In the genomic region with DNA sequence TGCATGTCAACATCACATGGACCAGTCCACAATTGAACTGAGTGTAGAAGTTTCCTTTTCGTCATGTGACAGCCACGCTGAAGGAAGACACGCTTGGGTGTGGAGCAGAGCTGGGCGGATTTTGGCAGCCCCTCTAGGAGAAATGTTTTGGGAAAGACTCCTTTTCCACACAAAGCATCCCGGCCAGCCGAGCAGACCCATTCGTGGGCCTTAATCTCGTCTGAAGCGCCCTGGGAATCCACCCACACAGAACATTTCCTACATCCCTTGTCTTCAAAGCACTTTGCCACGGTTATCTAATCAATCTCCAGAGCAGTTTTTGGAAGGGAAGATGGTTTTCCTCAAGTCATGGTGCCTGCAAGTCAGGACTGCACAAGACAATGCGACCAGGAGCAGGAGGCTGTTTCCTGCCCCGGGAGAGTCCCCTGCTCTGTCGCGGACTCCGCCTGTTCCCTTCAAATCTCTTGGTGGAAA, we compare ENCODE assay signal across 26 cellular contexts. TPM values are rescaled to one million over a fixed set of nuclear protein-coding genes. Genes with fewer than 3 reads are reported as not detected.
DNase-seq lines count a peak whose midpoint lies in the region; ATAC-seq, FAIRE-seq and TF ChIP-seq lines count a peak whose summit lies in the region.
"Had no signal": no experiment of that assay in that cellular context is flagged by ENCODE, and none has a peak within 500 bp of the region (broad histone marks: within the 10 kb centered on the region; RNA-seq: fewer than 3 reads in every experiment).

No MANE protein-coding gene starts in this region.

- H3K9ac ChIP-seq in H1 (replicated peaks in 1 of 4; ENCODE audit: extremely low read depth in 1 of 4, low read depth in 3 of 4, low read length in 3 of 4) (no peak overlapping the region), neuronal stem cell (ENCODE audit: low read depth, low read length, poor library complexity) (no peak overlapping the region)
- H3K9ac ChIP-seq: BLaER1 treated with 17β-estradiol and CSF1 and Interleukin-3, amounts not matched to agents 10 nM and 100 nM had no signal

- H2BK5ac ChIP-seq in H1 (ENCODE audit: low read depth, low read length) (no peak overlapping the region), neuronal stem cell (ENCODE audit: low read length) (no peak overlapping the region)

- no peaks in the 10 kb centered on the region for H3K79me1 ChIP-seq in H1 (ENCODE audit: low read depth, low read length)
- no peaks in the 10 kb centered on the region for H3K79me1 ChIP-seq in neuronal stem cell (ENCODE audit: low read depth, low read length)

- H2AK5ac ChIP-seq in H1 (ENCODE audit: low read depth, low read length) (no peak overlapping the region), neuronal stem cell (ENCODE audit: low read depth, low read length) (no peak overlapping the region)

- no peak overlapping the region for H4K5ac ChIP-seq in H1 (ENCODE audit: insufficient read length, low read depth, low read length)

- DNase-seq in GM23338 (ENCODE audit: low spot score) (no peak), H1 (ENCODE audit: low read depth in 1 of 2, low spot score in 2 of 2) (no peak), left ventricle myocardium superior (peak; percentile 39), neuronal stem cell (ENCODE audit: low spot score) (no peak), LoVo (ENCODE audit: low spot score) (no peak), NOMO-1 treated with dmso at 0.1 percent for 144 hours (lab: John Stamatoyannopoulos, UW; ENCODE audit: unreplicated experiment) (no peak)
- no peak for DNase-seq in activated naive CD4-positive, alpha-beta T cell (lab: John Stamatoyannopoulos, UW)
- DNase-seq: activated CD4-positive, alpha-beta T cell treated with anti-CD3 and anti-CD28 coated beads, Interleukin-2, amount 10 ng/mL, durations not matched to agents 24 days and 14 days; activated CD8-positive, alpha-beta memory T cell treated with anti-CD3 and anti-CD28 coated beads for 24 hours; activated naive CD8-positive, alpha-beta T cell treated with anti-CD3 and anti-CD28 coated beads for 36 hours; anterior cingulate cortex; kidney; NCI-H146; NCI-H226; Peyer's patch; right lobe of liver; SIG-M5; stimulated activated CD4-positive, alpha-beta T cell treated with anti-CD3 and anti-CD28 coated beads, Interleukin-12 subunit alpha, Interleukin-12 subunit beta, amount 100 ng/mL, for 4 hours; stimulated activated CD4-positive, alpha-beta T cell treated with anti-CD3 and anti-CD28 coated beads, Interleukin-2, amount 100 ng/mL, for 48 hours; T-helper 1 cell; tibial artery had no signal

- CTCF ChIA-PET in H1 (lab: Charles Lee; ENCODE audit: partially characterized antibody): interaction anchor here (0.7 to 1.7 kb wide), 2 partner anchors 154 to 178 kb away, joined by 3 read pairs; no protein-coding TSS in a partner anchor

- no peaks in the 10 kb centered on the region for H3K36me3 Mint-ChIP-seq in GM23338 (ENCODE audit: low read depth)
- H3K36me3 Mint-ChIP-seq: activated naive CD8-positive, alpha-beta T cell treated with anti-CD3 and anti-CD28 coated beads for 36 hours; WTC11 had no signal

- H3K36me3 ChIP-seq in GM23338 (ENCODE audit: insufficient read depth) (no peaks in the 10 kb centered on the region), H1 (ENCODE audit: control insufficient read depth in 2 of 4, insufficient read depth in 4 of 4, low read length in 3 of 4) (no peaks in the 10 kb centered on the region), neuronal stem cell (replicated peaks in 1 of 2; ENCODE audit: control insufficient read depth in 2 of 2, insufficient read depth in 2 of 2, low read length in 2 of 2) (no peaks in the 10 kb centered on the region)
- H3K36me3 ChIP-seq: BLaER1 treated with 17β-estradiol and CSF1 and Interleukin-3, amounts not matched to agents 10 nM and 100 nM; Peyer's patch; right lobe of liver; tibial artery had no signal

- H3K79me2 ChIP-seq in GM23338 (replicated peaks; ENCODE audit: insufficient read depth) (no peaks in the 10 kb centered on the region), H1 (ENCODE audit: control insufficient read depth in 1 of 2, insufficient read depth in 2 of 2, low read length in 2 of 2) (no peaks in the 10 kb centered on the region)

- H3K9me3 Mint-ChIP-seq in GM23338: no peaks in the 10 kb centered on the region
- H3K9me3 Mint-ChIP-seq: activated CD4-positive, alpha-beta T cell treated with anti-CD3 and anti-CD28 coated beads, Interleukin-2, amount 10 ng/mL, durations not matched to agents 24 days and 14 days; activated naive CD8-positive, alpha-beta T cell treated with anti-CD3 and anti-CD28 coated beads for 36 hours; WTC11 had no signal

- peaks cover 5% of the 10 kb centered on the region for H3K27me3 Mint-ChIP-seq in GM23338 (ENCODE audit: insufficient read depth, low read depth, poor library complexity)

- no peak for TF ChIP-seq RAD21 in H1 (IDR thresholded peaks at IDR 0.05 in 1 of 2, conservative IDR thresholded peaks at IDR 0.05 in 1 of 2; ENCODE audit: low read depth in 2 of 2, low read length in 2 of 2)

- H4K8ac ChIP-seq in H1 (ENCODE audit: extremely low read depth, insufficient read depth, low read length): no peak overlapping the region
- H4K8ac ChIP-seq in neuronal stem cell (ENCODE audit: low read depth, low read length): no peak overlapping the region

- no peak overlapping the region for H2BK120ac ChIP-seq in H1 (replicated peaks; ENCODE audit: low read depth, low read length)
- H2BK120ac ChIP-seq in neuronal stem cell (ENCODE audit: low read depth, low read length): no peak overlapping the region

- no peak overlapping the region for H4K91ac ChIP-seq in H1 (replicated peaks; ENCODE audit: insufficient read length, low read length)
- H4K91ac ChIP-seq in neuronal stem cell (ENCODE audit: low read depth, low read length, poor library complexity): no peak overlapping the region

- H2BK15ac ChIP-seq in H1 (ENCODE audit: low read length): no peak overlapping the region; the same call in 1 of the 2 replicates
- H2BK15ac ChIP-seq in neuronal stem cell (ENCODE audit: low read length): no peak overlapping the region

- H3K4me3 ChIP-seq in GM23338: no peak overlapping the region
- no peak overlapping the region for H3K4me3 ChIP-seq in H1 (ENCODE audit: extremely low read depth in 1 of 4, insufficient read depth in 2 of 4, low read depth in 3 of 4, low read length in 4 of 4)
- H3K4me3 ChIP-seq in neuronal stem cell (ENCODE audit: low read length in 2 of 2): no peak overlapping the region
- H3K4me3 ChIP-seq: BLaER1 treated with 17β-estradiol and CSF1 and Interleukin-3, amounts not matched to agents 10 nM and 100 nM; lung; Peyer's patch; right lobe of liver; tibial artery had no signal

- intact Hi-C loops in left ventricle myocardium superior (cut with micrococcal nuclease): no loop called here

- no peaks in the 10 kb centered on the region for H3K9me2 ChIP-seq in GM23338 (ENCODE audit: insufficient read depth)

- no peak overlapping the region for H3K23ac ChIP-seq in H1 (ENCODE audit: insufficient read length)
- H3K23ac ChIP-seq in neuronal stem cell (ENCODE audit: low read depth, low read length, poor library complexity): no peak overlapping the region

- no peaks in the 10 kb centered on the region for H4K20me1 ChIP-seq in GM23338 (replicated peaks; ENCODE audit: insufficient read depth)
- H4K20me1 ChIP-seq in H1 (replicated peaks in 1 of 2; ENCODE audit: control insufficient read depth in 1 of 2, insufficient read depth in 2 of 2, low read length in 2 of 2): no peaks in the 10 kb centered on the region
- H4K20me1 ChIP-seq: BLaER1 treated with 17β-estradiol and CSF1 and Interleukin-3, amounts not matched to agents 10 nM and 100 nM had no signal

- no peak overlapping the region for H2BK12ac ChIP-seq in H1 (ENCODE audit: low read depth, low read length)
- no peak overlapping the region for H2BK12ac ChIP-seq in neuronal stem cell (ENCODE audit: low read length)

- H3K9me3 ChIP-seq in H1 (ENCODE audit: insufficient read depth in 2 of 2, low read depth in 1 of 2, low read length in 1 of 2): no peaks in the 10 kb centered on the region
- H3K9me3 ChIP-seq in neuronal stem cell (replicated peaks in 1 of 2; ENCODE audit: control insufficient read depth in 2 of 2, insufficient read depth in 1 of 2, low read depth in 1 of 2, low read length in 2 of 2): no peaks in the 10 kb centered on the region
- H3K9me3 ChIP-seq: BLaER1 treated with 17β-estradiol and CSF1 and Interleukin-3, amounts not matched to agents 10 nM and 100 nM; Peyer's patch; right lobe of liver; tibial artery had no signal

- H3F3A ChIP-seq in GM23338 (replicated peaks; ENCODE audit: low read depth): no peaks in the 10 kb centered on the region

- H3K4ac ChIP-seq in H1 (replicated peaks; ENCODE audit: insufficient read length, low read depth, low read length): no peak overlapping the region
- no peak overlapping the region for H3K4ac ChIP-seq in neuronal stem cell (ENCODE audit: low read length)

- 0 out of 3 replicates have a peak, but pooled peaks cover 3% of the 10 kb centered on the region for H3K4me1 Mint-ChIP-seq in GM23338
- H3K4me1 Mint-ChIP-seq: activated CD4-positive, alpha-beta T cell treated with anti-CD3 and anti-CD28 coated beads, Interleukin-2, amount 10 ng/mL, durations not matched to agents 24 days and 14 days; WTC11 had no signal

- H3K4me1 ChIP-seq in GM23338 (ENCODE audit: insufficient read depth) (no peaks in the 10 kb centered on the region), H1 (replicated peaks in 1 of 4; ENCODE audit: control insufficient read depth in 3 of 4, insufficient read depth in 4 of 4, low read length in 3 of 4) (no peaks in the 10 kb centered on the region), neuronal stem cell (ENCODE audit: control insufficient read depth in 2 of 2, insufficient read depth in 1 of 2, low read depth in 1 of 2, low read length in 2 of 2) (no peaks in the 10 kb centered on the region)
- H3K4me1 ChIP-seq: BLaER1 treated with 17β-estradiol and CSF1 and Interleukin-3, amounts not matched to agents 10 nM and 100 nM; Peyer's patch; right lobe of liver; tibial artery had no signal

- no peak overlapping the region for H3K4me3 Mint-ChIP-seq in GM23338
- H3K4me3 Mint-ChIP-seq: activated CD4-positive, alpha-beta T cell treated with anti-CD3 and anti-CD28 coated beads, Interleukin-2, amount 10 ng/mL, durations not matched to agents 24 days and 14 days; activated naive CD8-positive, alpha-beta T cell treated with anti-CD3 and anti-CD28 coated beads for 36 hours; WTC11 had no signal

- 91% methylated on average over 15 of the region's 15 CpGs; no CpG with 5 or more reads in 1 of the 2 experiments for WGBS in H1 (ENCODE audit: extremely low coverage in 1 of 2, insufficient coverage in 1 of 2, insufficient read length in 1 of 2, insufficient replicate concordance in 2 of 2, low coverage in 1 of 2, low lambda C conversion rate in 2 of 2, missing lambda C conversion rate in 1 of 2), 2 experiments
- WGBS in neuronal stem cell (ENCODE audit: extremely low coverage in 2 of 2, insufficient read length in 2 of 2, insufficient replicate concordance in 1 of 2), 2 donors: no CpG with 5 or more reads among the region's 15 CpGs

- FAIRE-seq in H1 (lab: Jason Lieb, UNC): no peak
- FAIRE-seq: colon, GM12892, kidney had no signal

- no peak overlapping the region for H3K56ac ChIP-seq in H1 (replicated peaks; ENCODE audit: insufficient read length, low read depth, low read length)

- no peaks in the 10 kb centered on the region for H3K23me2 ChIP-seq in H1 (ENCODE audit: low read depth, low read length)

- no peak for TF ChIP-seq POLR2A in H1 (IDR thresholded peaks at IDR 0.05; ENCODE audit: control extremely low read depth in 1 of 2, low read depth in 2 of 2, low read length in 2 of 2)

- H3K27ac Mint-ChIP-seq in GM23338: no peak overlapping the region
- H3K27ac Mint-ChIP-seq: activated CD4-positive, alpha-beta T cell treated with anti-CD3 and anti-CD28 coated beads, Interleukin-2, amount 10 ng/mL, durations not matched to agents 24 days and 14 days; activated naive CD8-positive, alpha-beta T cell treated with anti-CD3 and anti-CD28 coated beads for 36 hours; WTC11 had no signal

- no peak overlapping the region for H3K27ac ChIP-seq in GM23338 (ENCODE audit: low read depth)
- no peak overlapping the region for H3K27ac ChIP-seq in H1 (ENCODE audit: low read depth, low read length)
- H3K27ac ChIP-seq in neuronal stem cell (replicated peaks; ENCODE audit: low read length): no peak overlapping the region
- H3K27ac ChIP-seq: BLaER1 treated with 17β-estradiol and CSF1 and Interleukin-3, amounts not matched to agents 10 nM and 100 nM; Peyer's patch; right lobe of liver; tibial artery had no signal

- TF ChIP-seq CTCF in GM23338 (conservative IDR thresholded peaks at IDR 0.05; ENCODE audit: low read depth in 2 of 2) (no peak), H1 (IDR thresholded peaks at IDR 0.05; ENCODE audit: control extremely low read depth in 1 of 3, insufficient read depth in 1 of 3, low read depth in 1 of 3, low read length in 3 of 3) (no peak)

- H3K4me2 ChIP-seq in GM23338 (no peak overlapping the region), H1 (ENCODE audit: insufficient read depth in 1 of 2, low read depth in 2 of 2, low read length in 2 of 2) (no peak overlapping the region), neuronal stem cell (ENCODE audit: insufficient read depth, low read length, poor library complexity, severe bottlenecking) (no peak overlapping the region)
- H3K4me2 ChIP-seq: BLaER1 treated with 17β-estradiol and CSF1 and Interleukin-3, amounts not matched to agents 10 nM and 100 nM had no signal

- ATAC-seq in GM23338: no peak; the same call in 2 of the 3 replicates
- peak; percentile 84 for ATAC-seq in left ventricle myocardium superior
- ATAC-seq: WTC11 had no signal

- peak overlapping the region; percentile 86; the same call in 1 of the 2 replicates for H2AFZ ChIP-seq in GM23338
- H2AFZ ChIP-seq in H1 (ENCODE audit: low read length): peak overlapping the region; percentile 80; the same call in 1 of the 2 replicates
- peak overlapping the region; percentile 63 for H2AFZ ChIP-seq in neuronal stem cell (ENCODE audit: low read length)

- H3K27me3 ChIP-seq in GM23338 (ENCODE audit: insufficient read depth): no peaks in the 10 kb centered on the region
- no peaks in the 10 kb centered on the region for H3K27me3 ChIP-seq in H1 (replicated peaks in 1 of 4; ENCODE audit: control insufficient read depth in 3 of 4, extremely low read depth in 1 of 4, insufficient read depth in 3 of 4, low read length in 3 of 4)
- no peaks in the 10 kb centered on the region for H3K27me3 ChIP-seq in neuronal stem cell (ENCODE audit: control insufficient read depth in 3 of 3, insufficient read depth in 3 of 3, low read depth in 1 of 3, low read length in 3 of 3)
- H3K27me3 ChIP-seq: BLaER1 treated with 17β-estradiol and CSF1 and Interleukin-3, amounts not matched to agents 10 nM and 100 nM; Peyer's patch; right lobe of liver had no signal

- no peak for TF ChIP-seq EP300 in H1 (IDR thresholded peaks at IDR 0.05; ENCODE audit: borderline replicate concordance in 1 of 2, low read depth in 2 of 2, low read length in 2 of 2)

- POLR2A ChIA-PET in H1 (lab: Charles Lee; ENCODE audit: partially characterized antibody): interaction anchor here (0.7 to 1.2 kb wide), 4 partner anchors 8 to 78 kb away, joined by 3 to 5 read pairs (median 4); a partner anchor contains a TSS

- H3K18ac ChIP-seq in H1 (ENCODE audit: extremely low read depth, low read length) (0 out of 2 replicates have a peak overlapping the region, but pooled peaks have one; percentile 13), neuronal stem cell (ENCODE audit: low read length) (no peak overlapping the region)

- H2BK20ac ChIP-seq in H1 (ENCODE audit: low read length): no peak overlapping the region

- H3K14ac ChIP-seq in H1 (ENCODE audit: insufficient read length): no peak overlapping the region
- no peak overlapping the region for H3K14ac ChIP-seq in neuronal stem cell (ENCODE audit: low read length)

RNA-seq across cellular contexts. Expression of a gene that starts 8.4 kb away (rescaled TPM):
- total RNA-seq in GM23338 (2014; rRNA removed; shearing (Covaris generic)): 13.8 and 22.5 TPM in 2 replicates
- polyA plus RNA-seq in GM23338 (2016; fragmentation: Nextera tagmentation; extraction: Ambion mirVana) (28.6 and 38.8 TPM in 2 replicates), H1 (2011; rRNA removed) (12.5 and 18.9 TPM in 2 replicates)
- total RNA-seq in H1 (2021; fragmentation: NEBNext Ultra II Directional; extraction: Animal tissue kit (Norgen Biotek cat#: 25700)): 17.7 and 17.8 TPM in 2 replicates
- 18.8 TPM for polyA plus RNA-seq in H1 (2011; cell fraction: cytosol; rRNA removed)
- 12.3 TPM for polyA plus RNA-seq in H1 (2011; cell fraction: nucleus; rRNA removed)
- polyA plus RNA-seq in H1 (2012, experiment 1 of 2): 25.7 to 34.5 TPM (median 29.0 TPM) in 4 replicates
- 25.3 TPM for polyA plus RNA-seq in H1 (2012, experiment 2 of 2)
- polyA plus RNA-seq in H1 (2013, experiment 1 of 2): 17.7 TPM
- polyA plus RNA-seq in H1 (2013, experiment 2 of 2): 17.7 TPM
- 22.1 and 25.8 TPM in 2 replicates for polyA minus RNA-seq in H1 (2011; rRNA and poly(A)+ RNA removed)
- 11.2 TPM for polyA minus RNA-seq in H1 (2011; cell fraction: cytosol; rRNA and poly(A)+ RNA removed)
- polyA minus RNA-seq in H1 (2011; cell fraction: nucleus; rRNA and poly(A)+ RNA removed): 12.3 TPM
- 26.8 TPM for total RNA-seq in left ventricle myocardium superior
- polyA plus RNA-seq in neuronal stem cell (2013, experiment 1 of 2): 38.1 TPM
- 39.9 TPM for polyA plus RNA-seq in neuronal stem cell (2013, experiment 2 of 2)

RNA-seq across cellular contexts. Expression of a gene that starts 32.6 kb away (rescaled TPM):
- 51.7 and 55.0 TPM in 2 replicates for total RNA-seq in GM23338 (2014; rRNA removed; shearing (Covaris generic))
- polyA plus RNA-seq in GM23338 (2016; fragmentation: Nextera tagmentation; extraction: Ambion mirVana) (17.8 and 20.6 TPM in 2 replicates), H1 (2011; rRNA removed) (51.1 and 68.1 TPM in 2 replicates)
- total RNA-seq in H1 (2021; fragmentation: NEBNext Ultra II Directional; extraction: Animal tissue kit (Norgen Biotek cat#: 25700)): 68.8 and 71.4 TPM in 2 replicates
- polyA plus RNA-seq in H1 (2011; cell fraction: cytosol; rRNA removed): 64.7 TPM
- polyA plus RNA-seq in H1 (2011; cell fraction: nucleus; rRNA removed): 90.6 TPM
- 53.7 to 60.1 TPM (median 59.5 TPM) in 4 replicates for polyA plus RNA-seq in H1 (2012, experiment 1 of 2)
- polyA plus RNA-seq in H1 (2012, experiment 2 of 2): 54.5 TPM
- 95.9 TPM for polyA plus RNA-seq in H1 (2013, experiment 1 of 2)
- 94.8 TPM for polyA plus RNA-seq in H1 (2013, experiment 2 of 2)
- polyA minus RNA-seq in H1 (2011; rRNA and poly(A)+ RNA removed): 17.5 and 19.5 TPM in 2 replicates
- polyA minus RNA-seq in H1 (2011; cell fraction: cytosol; rRNA and poly(A)+ RNA removed): 29.7 TPM
- polyA minus RNA-seq in H1 (2011; cell fraction: nucleus; rRNA and poly(A)+ RNA removed): 19.1 TPM
- total RNA-seq in left ventricle myocardium superior: not detected
- 74.9 TPM for polyA plus RNA-seq in neuronal stem cell (2013, experiment 1 of 2)
- 74.1 TPM for polyA plus RNA-seq in neuronal stem cell (2013, experiment 2 of 2)
- total RNA-seq: activated CD4-positive, alpha-beta T cell treated with anti-CD3 and anti-CD28 coated beads, Interleukin-2, amount 10 ng/mL, durations not matched to agents 24 days and 14 days; activated naive CD8-positive, alpha-beta T cell treated with anti-CD3 and anti-CD28 coated beads for 36 hours; Peyer's patch had no signal

Comparison
In these comparisons a context has a peak if more than half of its experiments do, and no peak if none do; other contexts are left out.
1. RNA of a gene that starts 32.6 kb away (total RNA-seq): 68.8 to 71.4 TPM in H1 and 51.7 to 55.0 TPM in GM23338; not detected in left ventricle myocardium superior (single experiment); every median in the first group is over 10 times any median in the second.
2. Peak in every context shown above with its lines, with median percentiles within 50 percentile points of each other: H2AFZ ChIP-seq.